Comparison of ENCODE assay signal across 29 cellular contexts in genomic region chr11:11281626-11282025, GRCh38.
"Had no signal": no experiment of that assay in that cellular context is flagged by ENCODE, and none has a peak within 500 bp of the region (broad histone marks: within the 10 kb centered on the region; RNA-seq: fewer than 3 reads in every experiment).

No MANE protein-coding gene starts in this region.

- H3K27me3 ChIP-seq: adrenal gland, ascending aorta, breast epithelium, colonic mucosa, esophagus squamous epithelium, gastroesophageal sphincter had no signal

- H3K36me3 ChIP-seq: adrenal gland, breast epithelium, cardiac muscle cell, colonic mucosa, esophagus squamous epithelium, gastroesophageal sphincter, WERI-Rb-1 had no signal

- H3K27ac ChIP-seq: adrenal gland, ascending aorta, breast epithelium, cardiac muscle cell, colonic mucosa, epithelial cell of prostate, esophagus squamous epithelium, gastroesophageal sphincter, WERI-Rb-1 had no signal

- ATAC-seq: activated CD4-positive, CD25-positive, alpha-beta regulatory T cell treated with anti-CD3 and anti-CD28 coated beads, Interleukin-2, amount 50 U/mL, for 24 hours; activated CD8-positive, alpha-beta memory T cell treated with anti-CD3 and anti-CD28 coated beads, Interleukin-2, amount 10 ng/mL, durations not matched to agents 7 days and 5 days; activated CD8-positive, alpha-beta T cell treated with anti-CD3 and anti-CD28 coated beads, Interleukin-2, amount 10 ng/mL, durations not matched to agents 7 days and 5 days; activated naive CD8-positive, alpha-beta T cell treated with anti-CD3 and anti-CD28 coated beads, Interleukin-2, amount 50 U/mL, for 24 hours; gastroesophageal sphincter; T-helper 17 cell had no signal

- H3K4me1 ChIP-seq: adrenal gland, ascending aorta, breast epithelium, colonic mucosa had no signal

- H3K9me3 ChIP-seq: adrenal gland, ascending aorta, breast epithelium, colonic mucosa, esophagus squamous epithelium, gastroesophageal sphincter had no signal

- DNase-seq: activated B cell treated with CpG ODN at 0.5 μM for 24 hours; activated CD4-positive, alpha-beta memory T cell treated with anti-CD3 and anti-CD28 coated beads for 36 hours; activated CD4-positive, alpha-beta T cell treated with anti-CD3 and anti-CD28 coated beads, Interleukin-2, amount 10 ng/mL, durations not matched to agents 24 days and 14 days; activated CD8-positive, alpha-beta memory T cell treated with anti-CD3 and anti-CD28 coated beads, Interleukin-2, amount 10 ng/mL, durations not matched to agents 7 days and 5 days; activated CD8-positive, alpha-beta memory T cell treated with anti-CD3 and anti-CD28 coated beads, Interleukin-2, amount 50 U/mL, for 4 hours; activated CD8-positive, alpha-beta T cell treated with anti-CD3 and anti-CD28 coated beads, Interleukin-2, amount 10 ng/mL, durations not matched to agents 7 days and 5 days; activated naive CD4-positive, alpha-beta T cell treated with anti-CD3 and anti-CD28 coated beads for 36 hours; activated naive CD8-positive, alpha-beta T cell treated with anti-CD3 and anti-CD28 coated beads for 36 hours; activated naive CD8-positive, alpha-beta T cell treated with anti-CD3 and anti-CD28 coated beads, Interleukin-2, amount 50 U/mL, for 24 hours; activated T-cell treated with anti-CD3 and anti-CD28 coated beads, Interleukin-2, amount 50 U/mL, for 1 hour; activated T-cell treated with anti-CD3 and anti-CD28 coated beads, Interleukin-2, amount 50 U/mL, for 48 hours; adrenal gland; amygdala; central memory CD4-positive, alpha-beta T cell; cerebellar nuclear complex; colonic mucosa; effector CD8-positive, alpha-beta T cell; esophagus squamous epithelium; foreskin melanocyte; T-helper 1 cell; T-helper 17 cell; T1000; WERI-Rb-1 had no signal

- H3K4me3 ChIP-seq: adrenal gland, ascending aorta, breast epithelium, cardiac muscle cell, colonic mucosa, esophagus squamous epithelium, gastroesophageal sphincter had no signal
